In the genomic region with DNA sequence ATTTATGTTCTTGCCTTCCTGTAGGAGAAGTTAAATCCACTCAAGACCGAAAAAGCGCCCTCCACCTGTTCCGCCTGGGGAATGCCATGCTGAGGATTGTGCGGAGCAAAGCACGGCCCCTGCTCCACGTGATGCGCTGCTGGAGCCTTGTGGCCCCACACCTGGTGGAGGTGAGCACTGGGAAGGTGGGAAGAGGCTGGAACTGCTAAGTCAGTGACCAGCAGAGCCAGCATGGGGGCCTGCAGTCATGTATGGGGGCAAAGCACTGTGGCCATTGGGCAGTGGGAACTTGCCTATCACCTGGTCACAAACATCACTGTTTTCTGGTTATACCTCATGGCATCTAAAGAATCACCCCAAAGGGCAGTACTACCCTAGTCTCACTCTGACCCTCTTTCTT, we compare ENCODE assay signal across 17 cellular contexts.
DNase-seq lines count a peak whose midpoint lies in the region; TF ChIP-seq lines count a peak whose summit lies in the region.
"Had no signal": no experiment of that assay in that cellular context is flagged by ENCODE, and none has a peak within 500 bp of the region (broad histone marks: within the 10 kb centered on the region; RNA-seq: fewer than 3 reads in every experiment).

No MANE protein-coding gene starts in this region.

- H2BK20ac ChIP-seq in H9 (ENCODE audit: low read depth, low read length, poor library complexity, severe bottlenecking): no peak overlapping the region

- peaks cover 4 to 36% (median 15%) of the 10 kb centered on the region in 3 experiments; a peak in 6 of 7 replicates for H3K36me3 Mint-ChIP-seq in H9 (ENCODE audit: insufficient read depth in 1 of 3, low read depth in 3 of 3)
- no peaks in the 10 kb centered on the region for H3K36me3 Mint-ChIP-seq in CD4-positive, alpha-beta memory T cell
- H3K36me3 Mint-ChIP-seq: CD8-positive, alpha-beta memory T cell had no signal

- no peak overlapping the region for H3K27ac Mint-ChIP-seq in H9
- no peak overlapping the region for H3K27ac Mint-ChIP-seq in CD4-positive, alpha-beta memory T cell
- H3K27ac Mint-ChIP-seq: B cell; CD4-positive, alpha-beta T cell; CD8-positive, alpha-beta memory T cell had no signal

- no peak overlapping the region for H4K91ac ChIP-seq in H9 (ENCODE audit: insufficient read length, low read depth, low read length)

- H3K9ac ChIP-seq in H9 (ENCODE audit: extremely low read depth, insufficient read length, low read length) (no peak overlapping the region), mesendoderm (ENCODE audit: low read length) (no peak overlapping the region)
- H3K9ac ChIP-seq: BLaER1 treated with 17β-estradiol and CSF1 and Interleukin-3, amounts not matched to agents 10 nM and 100 nM had no signal

- H3K27me3 Mint-ChIP-seq in H9 (ENCODE audit: low read depth): no peaks in the 10 kb centered on the region
- H3K27me3 Mint-ChIP-seq in CD4-positive, alpha-beta memory T cell: peaks cover 16 to 18% of the 10 kb centered on the region in 2 donors

- WGBS in H9 (ENCODE audit: extremely low coverage, insufficient read length, low lambda C conversion rate): no CpG with 5 or more reads among the region's 7 CpGs
- WGBS in mesendoderm (ENCODE audit: extremely low coverage, insufficient coverage, low lambda C conversion rate): no CpG with 5 or more reads among the region's 7 CpGs

- no peaks in the 10 kb centered on the region for H3K9me3 ChIP-seq in H9 (ENCODE audit: control insufficient read depth, low read depth, low read length)
- no peaks in the 10 kb centered on the region for H3K9me3 ChIP-seq in CD4-positive, alpha-beta memory T cell (ENCODE audit: control insufficient read depth in 1 of 2, low read length in 2 of 2)
- H3K9me3 ChIP-seq: A549; BLaER1 treated with 17β-estradiol and CSF1 and Interleukin-3, amounts not matched to agents 10 nM and 100 nM had no signal

- H3K18ac ChIP-seq in H9 (ENCODE audit: insufficient read length, low read depth, low read length) (no peak overlapping the region), mesendoderm (ENCODE audit: low read length) (no peak overlapping the region)

- H2BK15ac ChIP-seq in H9 (ENCODE audit: low read depth, low read length) (no peak overlapping the region), mesendoderm (replicated peaks; ENCODE audit: low read depth) (no peak overlapping the region)

- H2BK5ac ChIP-seq in H9 (ENCODE audit: insufficient read length, low read length) (no peak overlapping the region), mesendoderm (ENCODE audit: low read length) (no peak overlapping the region)

- no peaks in the 10 kb centered on the region for H3K4me1 ChIP-seq in H9 (ENCODE audit: insufficient read depth, low read length)
- peaks cover 11% of the 10 kb centered on the region for H3K4me1 ChIP-seq in mesendoderm (ENCODE audit: control insufficient read depth, low read depth, low read length)
- H3K4me1 ChIP-seq in CD4-positive, alpha-beta memory T cell (ENCODE audit: insufficient read depth, low read length): no peaks in the 10 kb centered on the region
- H3K4me1 ChIP-seq: A549; BLaER1 treated with 17β-estradiol and CSF1 and Interleukin-3, amounts not matched to agents 10 nM and 100 nM had no signal

- no peaks in the 10 kb centered on the region for H3K79me1 ChIP-seq in H9 (ENCODE audit: insufficient read depth, low read depth, low read length, poor library complexity, severe bottlenecking)
- H3K79me1 ChIP-seq in mesendoderm (ENCODE audit: low read length): no peaks in the 10 kb centered on the region

- no peaks in the 10 kb centered on the region for H3K23me2 ChIP-seq in H9 (ENCODE audit: insufficient read length, low read depth, low read length, poor library complexity, severe bottlenecking)

- H4K20me1 ChIP-seq in H9 (ENCODE audit: control insufficient read depth, insufficient read depth, insufficient read length): no peaks in the 10 kb centered on the region
- H4K20me1 ChIP-seq: BLaER1 treated with 17β-estradiol and CSF1 and Interleukin-3, amounts not matched to agents 10 nM and 100 nM had no signal

- no peak overlapping the region for H4K5ac ChIP-seq in H9 (ENCODE audit: insufficient read length, low read depth, low read length)
- H4K5ac ChIP-seq in mesendoderm (ENCODE audit: low read length): no peak overlapping the region

- H3K56ac ChIP-seq in H9 (ENCODE audit: insufficient read length, low read depth, low read length) (no peak overlapping the region), mesendoderm (ENCODE audit: low read length) (no peak overlapping the region)

- H2AFZ ChIP-seq in H9 (ENCODE audit: low read length): no peak overlapping the region

- DNase-seq in H9 (no peak), mesendoderm (no peak), NCI-H1694 (lab: John Stamatoyannopoulos, UW) (no peak)
- no peak for DNase-seq in CD4-positive, alpha-beta memory T cell
- no peak for DNase-seq in activated effector memory CD4-positive, alpha-beta T cell treated with anti-CD3 and anti-CD28 coated beads, Interleukin-2, amount 50 U/mL, for 16 hours
- DNase-seq: AML-193; Calu3; CD4-positive, alpha-beta T cell; CD8-positive, alpha-beta memory T cell; COR-L47; DMS79 treated with DMSO at 0.1 percent for 48 hours; GF-D8 had no signal

- POLR2A ChIA-PET in CD4-positive, alpha-beta memory T cell (lab: Charles Lee; ENCODE audit: partially characterized antibody): no interaction called here

- no peaks in the 10 kb centered on the region for H3K36me3 ChIP-seq in mesendoderm (ENCODE audit: control insufficient read depth, insufficient read depth, low read length)
- H3K36me3 ChIP-seq in CD4-positive, alpha-beta memory T cell (ENCODE audit: insufficient read depth, low read length): no peaks in the 10 kb centered on the region
- H3K36me3 ChIP-seq: BLaER1 treated with 17β-estradiol and CSF1 and Interleukin-3, amounts not matched to agents 10 nM and 100 nM had no signal

- H3K4me1 Mint-ChIP-seq in H9: peaks cover 4% of the 10 kb centered on the region in 2 experiments
- no peaks in the 10 kb centered on the region for H3K4me1 Mint-ChIP-seq in CD4-positive, alpha-beta memory T cell
- H3K4me1 Mint-ChIP-seq: B cell; CD8-positive, alpha-beta memory T cell had no signal

- H3K9me3 Mint-ChIP-seq in H9: no peaks in the 10 kb centered on the region
- peaks cover 0 to 2% (median 0%) of the 10 kb centered on the region in 8 donors for H3K9me3 Mint-ChIP-seq in CD4-positive, alpha-beta memory T cell
- H3K9me3 Mint-ChIP-seq: CD4-positive, alpha-beta T cell; CD8-positive, alpha-beta memory T cell had no signal

- no peak overlapping the region for H2AK5ac ChIP-seq in H9 (ENCODE audit: insufficient read length, low read length)
- peak overlapping the region; percentile 31 for H2AK5ac ChIP-seq in mesendoderm (ENCODE audit: low read length)

- H3K4ac ChIP-seq in H9 (ENCODE audit: low read depth, low read length) (no peak overlapping the region), mesendoderm (ENCODE audit: low read depth, low read length) (no peak overlapping the region)

- H3K4me3 ChIP-seq in mesendoderm (ENCODE audit: low read length): no peak overlapping the region
- no peak overlapping the region for H3K4me3 ChIP-seq in CD4-positive, alpha-beta memory T cell (ENCODE audit: low read length in 2 of 2)
- H3K4me3 ChIP-seq: A549; BLaER1 treated with 17β-estradiol and CSF1 and Interleukin-3, amounts not matched to agents 10 nM and 100 nM had no signal

- CTCF ChIA-PET in CD4-positive, alpha-beta memory T cell (lab: Charles Lee; ENCODE audit: partially characterized antibody): interaction anchor here (2.9 kb wide), 1 partner anchor 9 kb away, joined by 16 read pairs; no protein-coding TSS in a partner anchor

- H3K27ac ChIP-seq in 22Rv1 (peak overlapping the region; percentile 17; the same call in 1 of the 2 replicates), H9 (ENCODE audit: insufficient read length, low read depth, low read length) (no peak overlapping the region), mesendoderm (ENCODE audit: low read depth, low read length) (no peak overlapping the region)
- H3K27ac ChIP-seq in CD4-positive, alpha-beta memory T cell (ENCODE audit: low read depth, low read length): no peak overlapping the region
- H3K27ac ChIP-seq: A549; BLaER1 treated with 17β-estradiol and CSF1 and Interleukin-3, amounts not matched to agents 10 nM and 100 nM; C4-2B had no signal

- H3K4me3 Mint-ChIP-seq in H9: no peak overlapping the region
- H3K4me3 Mint-ChIP-seq in CD4-positive, alpha-beta memory T cell: no peak overlapping the region
- H3K4me3 Mint-ChIP-seq: B cell; CD4-positive, alpha-beta T cell; CD8-positive, alpha-beta memory T cell had no signal

- H3K23ac ChIP-seq in H9 (ENCODE audit: insufficient read length, low read depth, low read length) (no peak overlapping the region), mesendoderm (ENCODE audit: low read length) (no peak overlapping the region)

- H3K14ac ChIP-seq in H9 (ENCODE audit: insufficient read depth, low read length): no peak overlapping the region

- H3K27me3 ChIP-seq in H9 (ENCODE audit: insufficient read depth, low read length) (no peaks in the 10 kb centered on the region; the same call in 1 of the 2 replicates), mesendoderm (ENCODE audit: insufficient read depth, low read length, poor library complexity) (peaks cover 2% of the 10 kb centered on the region)
- no peaks in the 10 kb centered on the region for H3K27me3 ChIP-seq in CD4-positive, alpha-beta memory T cell (ENCODE audit: insufficient read depth, low read length)
- H3K27me3 ChIP-seq: BLaER1 treated with 17β-estradiol and CSF1 and Interleukin-3, amounts not matched to agents 10 nM and 100 nM had no signal

- H4K8ac ChIP-seq in H9 (replicated peaks; ENCODE audit: insufficient read length, low read depth, low read length) (no peak overlapping the region), mesendoderm (ENCODE audit: low read depth, low read length) (no peak overlapping the region)

- H2BK120ac ChIP-seq in H9 (ENCODE audit: low read depth, low read length, poor library complexity, severe bottlenecking): peak overlapping the region; percentile 23
- no peak overlapping the region for H2BK120ac ChIP-seq in mesendoderm (ENCODE audit: low read depth, low read length)

- intact Hi-C loops in CD4-positive, alpha-beta memory T cell (cut with micrococcal nuclease): no loop called here

- no peak overlapping the region for H2BK12ac ChIP-seq in H9 (ENCODE audit: insufficient read length, low read depth, low read length)

- no peak overlapping the region for H3K4me2 ChIP-seq in H9 (ENCODE audit: insufficient read depth, insufficient read length, low read length)
- no peak overlapping the region for H3K4me2 ChIP-seq in mesendoderm (ENCODE audit: low read length)
- H3K4me2 ChIP-seq: A549; BLaER1 treated with 17β-estradiol and CSF1 and Interleukin-3, amounts not matched to agents 10 nM and 100 nM had no signal

- TF ChIP-seq CTCF in 22Rv1 (IDR thresholded peaks at IDR 0.05): no peak
- TF ChIP-seq CTCF in H9 (conservative IDR thresholded peaks at IDR 0.05): no peak

- no peak overlapping the region for H3T11ph ChIP-seq in H9 (ENCODE audit: low read length)

- no peaks in the 10 kb centered on the region for H3K79me2 ChIP-seq in H9 (ENCODE audit: insufficient read depth, low read length)
- H3K79me2 ChIP-seq in mesendoderm (ENCODE audit: control insufficient read depth, insufficient read depth, low read length): no peaks in the 10 kb centered on the region
